Comparison of ENCODE assay signal across 9 cellular contexts in genomic region chr10:62268399-62269076, GRCh38. TPM values are rescaled to one million over a fixed set of nuclear protein-coding genes. Genes with fewer than 3 reads are reported as not detected.
A peak's percentile ranks its signal among the peaks of the same experiment; 100 is the strongest.
DNase-seq lines count a peak whose midpoint lies in the region; ATAC-seq, FAIRE-seq and TF ChIP-seq lines count a peak whose summit lies in the region.
"Had no signal": no experiment of that assay in that cellular context is flagged by ENCODE, and none has a peak within 500 bp of the region (broad histone marks: within the 10 kb centered on the region; RNA-seq: fewer than 3 reads in every experiment).

TSS of gene RTKN2 (minus strand) at chr10:62268844. CDS start at chr10:62268610, 234 bp downstream.

- H3K4me3 ChIP-seq in RWPE2 (ENCODE audit: severe bottlenecking): peak within 1 kb of the TSS; percentile 75
- H3K4me3 ChIP-seq in neuron (ENCODE audit: low read length): peak within 1 kb of the TSS; percentile 66

- peak within 1 kb of the TSS; percentile 1 for H3K27ac ChIP-seq in RWPE2 (ENCODE audit: poor library complexity, severe bottlenecking)

- FAIRE-seq in frontal cortex (lab: Jason Lieb, UNC): no peak
- FAIRE-seq: colon had no signal

- H3K9me3 Mint-ChIP-seq in Calu3 (ENCODE audit: low read depth, unreplicated experiment): no peaks in the 10 kb centered on the region

- CTCF ChIA-PET in Calu3 (lab: Charles Lee): interaction anchor here (0.9 to 1.1 kb wide), 5 partner anchors 18 to 192 kb away, joined by 3 to 6 read pairs (median 3); no protein-coding TSS in a partner anchor

- H3K4me1 Mint-ChIP-seq in Calu3 (ENCODE audit: low read depth, unreplicated experiment): peaks cover 44% of the 10 kb centered on the region

- H2AFZ ChIP-seq in neuron (ENCODE audit: low read depth, low read length): peak within 1 kb of the TSS; percentile 100

- no peaks in the 10 kb centered on the region for H3K36me3 ChIP-seq in RWPE2 (ENCODE audit: low read depth)
- H3K36me3 ChIP-seq in neuron (ENCODE audit: insufficient read depth, low read length): no peaks in the 10 kb centered on the region

- ATAC-seq in GM21529 (IDR thresholded peaks at IDR 0.05; ENCODE audit: unreplicated experiment) (peak; percentile 75), RWPE2 (ENCODE audit: low read depth) (peak; percentile 87)

- H3K36me3 Mint-ChIP-seq in Calu3 (ENCODE audit: insufficient read depth, unreplicated experiment): peaks cover 39% of the 10 kb centered on the region

- DNase-seq in Calu3 (peak; percentile 96), KG1 (lab: John Stamatoyannopoulos, UW) (peak; percentile 77), RWPE2 (ENCODE audit: low spot score) (peak; percentile 81), frontal cortex (ENCODE audit: low spot score in 2 of 2) (peak; percentile 67 to 75), stromal cell of bone marrow (ENCODE audit: low read depth) (peak; percentile 64)
- peak; percentile 7 to 52 (median 25) for DNase-seq in activated naive CD4-positive, alpha-beta T cell (lab: John Stamatoyannopoulos, UW)

- H3K4me1 ChIP-seq in RWPE2 (ENCODE audit: insufficient read depth, poor library complexity, severe bottlenecking): peaks cover 20% of the 10 kb centered on the region
- H3K4me1 ChIP-seq in neuron (ENCODE audit: insufficient read depth, low read length): peaks cover 18% of the 10 kb centered on the region

- H3K27me3 Mint-ChIP-seq in Calu3 (ENCODE audit: unreplicated experiment): no peaks in the 10 kb centered on the region

- TF ChIP-seq CTCF in Calu3 (IDR thresholded peaks at IDR 0.05; ENCODE audit: unreplicated experiment): no peak
- no peak for TF ChIP-seq CTCF in RWPE2 (IDR thresholded peaks at IDR 0.05; ENCODE audit: poor library complexity, severe bottlenecking)

- H3K27me3 ChIP-seq in RWPE2 (ENCODE audit: insufficient read depth, poor library complexity, severe bottlenecking): no peaks in the 10 kb centered on the region
- peaks cover 4% of the 10 kb centered on the region for H3K27me3 ChIP-seq in neuron (ENCODE audit: insufficient read depth, low read length)

- intact Hi-C loops in Calu3 (cut with micrococcal nuclease; ENCODE audit: unreplicated experiment): loop anchor here (5.0 to 10.0 kb wide), 3 partner anchors 114 to 886 kb away; no protein-coding TSS in a partner anchor

- peak within 1 kb of the TSS; percentile 93 for H3K27ac Mint-ChIP-seq in Calu3 (ENCODE audit: unreplicated experiment)

- no TSS peak for BruUV-seq in Calu3 (replicated peaks; lab: Mats Ljungman, UMichigan)

- peak within 1 kb of the TSS; percentile 77 for H3K4me3 Mint-ChIP-seq in Calu3 (ENCODE audit: low read depth, unreplicated experiment)

- H3K9me3 ChIP-seq in RWPE2 (ENCODE audit: severe bottlenecking): no peaks in the 10 kb centered on the region
- H3K9me3 ChIP-seq in neuron (ENCODE audit: low read length): no peaks in the 10 kb centered on the region

RNA-seq across cellular contexts. Expression of gene RTKN2, which starts in this region (rescaled TPM):
- total RNA-seq in Calu3 (2022) (25.0 and 26.7 TPM in 2 replicates), frontal cortex (4.5 TPM)

Comparison
In these comparisons a context has a peak if more than half of its experiments do, and no peak if none do; other contexts are left out.
1. Peak in every context shown above with its lines: DNase-seq, ATAC-seq, H3K4me3 ChIP-seq and H3K27ac ChIP-seq.
2. DNase-seq: peak in every context shown above with its lines; median percentile 96 in Calu3; 81 in RWPE2; 77 in KG1; 71 in frontal cortex; 64 in stromal cell of bone marrow; 25 in activated naive CD4-positive, alpha-beta T cell.